8 cellular contexts compared by ENCODE assay signal in the genomic region with DNA sequence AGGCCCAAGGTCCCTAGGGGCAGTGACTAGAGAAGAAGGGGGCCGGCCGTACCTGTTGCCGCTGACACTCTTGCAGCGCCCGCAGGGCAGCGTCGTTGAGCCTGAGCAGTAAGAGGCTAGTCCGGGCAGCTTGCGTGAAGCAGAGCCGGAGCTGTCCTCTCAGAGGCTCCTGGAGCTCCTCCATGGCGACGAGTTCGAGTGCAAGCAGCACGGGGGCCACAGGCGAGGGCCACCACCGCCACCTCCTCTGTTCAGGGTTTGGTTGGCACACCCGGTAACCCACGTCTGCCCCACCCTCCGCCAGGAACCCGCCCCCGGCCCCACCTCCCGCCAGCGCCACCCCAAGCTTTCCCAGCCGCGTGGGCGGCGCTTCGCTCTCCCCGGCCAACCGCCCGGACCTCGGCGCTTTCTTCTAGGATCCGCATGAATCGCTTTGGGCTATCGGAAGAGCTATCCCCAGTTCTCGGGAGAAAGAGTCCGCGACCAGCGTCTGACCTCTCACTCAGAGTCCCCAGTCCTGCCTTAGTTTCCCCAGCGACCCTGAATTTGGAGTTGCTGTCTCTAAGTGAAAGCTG. TPM values are rescaled to one million over a fixed set of nuclear protein-coding genes. Genes with fewer than 3 reads are reported as not detected.
DNase-seq lines count a peak whose midpoint lies in the region; ATAC-seq and TF ChIP-seq lines count a peak whose summit lies in the region.

A gene with protein sequence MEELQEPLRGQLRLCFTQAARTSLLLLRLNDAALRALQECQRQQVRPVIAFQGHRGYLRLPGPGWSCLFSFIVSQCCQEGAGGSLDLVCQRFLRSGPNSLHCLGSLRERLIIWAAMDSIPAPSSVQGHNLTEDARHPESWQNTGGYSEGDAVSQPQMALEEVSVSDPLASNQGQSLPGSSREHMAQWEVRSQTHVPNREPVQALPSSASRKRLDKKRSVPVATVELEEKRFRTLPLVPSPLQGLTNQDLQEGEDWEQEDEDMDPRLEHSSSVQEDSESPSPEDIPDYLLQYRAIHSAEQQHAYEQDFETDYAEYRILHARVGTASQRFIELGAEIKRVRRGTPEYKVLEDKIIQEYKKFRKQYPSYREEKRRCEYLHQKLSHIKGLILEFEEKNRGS (minus strand): TSS at position 249 of the 575 bp plus-strand sequence. CDS start 65 bp downstream, at position 184.

- H3K27me3 ChIP-seq in esophagus (ENCODE audit: control insufficient read depth in 1 of 2, insufficient read depth in 2 of 2, low read length in 2 of 2), result no peaks in the 10 kb centered on the region
- no peaks in the 10 kb centered on the region for H3K27me3 ChIP-seq in naive thymus-derived CD4-positive, alpha-beta T cell (ENCODE audit: control insufficient read depth in 2 of 2, insufficient read depth in 2 of 2, low read length in 2 of 2)

- intact Hi-C loops in CD14-positive monocyte (cut with micrococcal nuclease), result no loop called here
- intact Hi-C loops in naive thymus-derived CD4-positive, alpha-beta T cell (cut with micrococcal nuclease), result loop anchor here (1.0 to 2.0 kb wide), 7 partner anchors 8 to 47 kb away; a partner anchor contains a TSS

- peak within 1 kb of the TSS; percentile 93 to 94 for H3K4me3 Mint-ChIP-seq in CD14-positive monocyte
- peak within 1 kb of the TSS; percentile 89 to 97 (median 94) for H3K4me3 Mint-ChIP-seq in naive thymus-derived CD4-positive, alpha-beta T cell

- 1% methylated on average over 41 of the region's 41 CpGs for WGBS in esophagus, 2 donors

- peak within 1 kb of the TSS; percentile 69 to 75 for H3K4me3 ChIP-seq in esophagus (ENCODE audit: low read depth in 1 of 2, low read length in 2 of 2)
- peak within 1 kb of the TSS; percentile 100 for H3K4me3 ChIP-seq in naive thymus-derived CD4-positive, alpha-beta T cell (ENCODE audit: low read length)

- peak within 1 kb of the TSS; percentile 95 to 97 for H3K27ac ChIP-seq in esophagus (ENCODE audit: low read depth in 2 of 2, low read length in 1 of 2)
- H3K27ac ChIP-seq in naive thymus-derived CD4-positive, alpha-beta T cell (ENCODE audit: low read depth, low read length), result peak within 1 kb of the TSS; percentile 77

- H3K9me3 Mint-ChIP-seq in CD14-positive monocyte, result no peaks in the 10 kb centered on the region
- H3K9me3 Mint-ChIP-seq in naive thymus-derived CD4-positive, alpha-beta T cell, result no peaks in the 10 kb centered on the region

- H3K9me3 ChIP-seq in esophagus (ENCODE audit: control insufficient read depth in 2 of 2, insufficient read depth in 1 of 2, low read depth in 1 of 2, low read length in 1 of 2), result no peaks in the 10 kb centered on the region
- H3K9me3 ChIP-seq in naive thymus-derived CD4-positive, alpha-beta T cell (ENCODE audit: control insufficient read depth in 2 of 3, low read length in 3 of 3), result no peaks in the 10 kb centered on the region

- H3K4me1 Mint-ChIP-seq in CD14-positive monocyte, result peaks cover 23% of the 10 kb centered on the region
- peaks cover 5 to 23% (median 11%) of the 10 kb centered on the region in 7 donors for H3K4me1 Mint-ChIP-seq in naive thymus-derived CD4-positive, alpha-beta T cell

- peaks cover 0 to 11% of the 10 kb centered on the region in 2 donors for H3K4me1 ChIP-seq in esophagus (ENCODE audit: control insufficient read depth in 2 of 2, insufficient read depth in 2 of 2, low read length in 1 of 2)
- peaks cover 0 to 9% of the 10 kb centered on the region in 2 donors for H3K4me1 ChIP-seq in naive thymus-derived CD4-positive, alpha-beta T cell (ENCODE audit: control insufficient read depth in 2 of 2, insufficient read depth in 2 of 2, low read length in 2 of 2)

- H3K27me3 Mint-ChIP-seq in CD14-positive monocyte (ENCODE audit: low read depth in 3 of 3), result peaks cover 0 to 3% (median 2%) of the 10 kb centered on the region in 3 donors
- H3K27me3 Mint-ChIP-seq in naive thymus-derived CD4-positive, alpha-beta T cell, result peaks cover 0 to 13% (median 0%) of the 10 kb centered on the region in 5 donors

- peaks cover 10 to 18% of the 10 kb centered on the region in 2 donors for H3K36me3 Mint-ChIP-seq in CD14-positive monocyte
- H3K36me3 Mint-ChIP-seq in naive thymus-derived CD4-positive, alpha-beta T cell, result peaks cover 0 to 11% (median 6%) of the 10 kb centered on the region in 5 donors

- CTCF ChIA-PET in naive thymus-derived CD4-positive, alpha-beta T cell (lab: Charles Lee), result interaction anchor here (0.7 to 1.7 kb wide), 5 partner anchors 15 to 51 kb away, joined by 3 to 6 read pairs (median 5); a partner anchor contains a TSS

- DNase-seq in CD14-positive monocyte (ENCODE audit: low spot score) (peak; percentile 61), NOMO-1 treated with dmso at 0.1 percent for 144 hours (lab: John Stamatoyannopoulos, UW; ENCODE audit: unreplicated experiment) (peak; percentile 71)
- DNase-seq in activated T-cell treated with anti-CD3 and anti-CD28 coated beads, Interleukin-2, amount 50 U/mL, for 1 hour, result peak; percentile 81
- peak in 8 of 9 donors; percentile 55 to 76 (median 74) for DNase-seq in naive thymus-derived CD4-positive, alpha-beta T cell
- peak; percentile 78 for DNase-seq in stimulated activated naive CD4-positive, alpha-beta T cell treated with Interleukin-2 at 50 U/mL for 16 hours (lab: John Stamatoyannopoulos, UW)

- peak within 1 kb of the TSS; percentile 84 to 95 (median 92) for H3K27ac Mint-ChIP-seq in CD14-positive monocyte
- H3K27ac Mint-ChIP-seq in naive thymus-derived CD4-positive, alpha-beta T cell, result peak within 1 kb of the TSS; percentile 87 to 97 (median 95)

- peak; percentile 42 for ATAC-seq in GM19438 (IDR thresholded peaks at IDR 0.05; ENCODE audit: low read depth, unreplicated experiment)
- peak; percentile 32 for ATAC-seq in HG03571 (IDR thresholded peaks at IDR 0.05; ENCODE audit: unreplicated experiment)
- ATAC-seq in naive thymus-derived CD4-positive, alpha-beta T cell, result peak; percentile 87

- no peak for TF ChIP-seq CTCF in CD14-positive monocyte (IDR thresholded peaks at IDR 0.05)

- no peaks in the 10 kb centered on the region for H3K36me3 ChIP-seq in esophagus (ENCODE audit: control insufficient read depth in 2 of 2, insufficient read depth in 2 of 2, low read length in 1 of 2)
- H3K36me3 ChIP-seq in naive thymus-derived CD4-positive, alpha-beta T cell (ENCODE audit: control insufficient read depth in 2 of 3, insufficient read depth in 3 of 3, low read length in 3 of 3), result peaks cover 0 to 13% (median 1%) of the 10 kb centered on the region in 3 experiments

- POLR2A ChIA-PET in naive thymus-derived CD4-positive, alpha-beta T cell (lab: Charles Lee), result interaction anchor here (0.8 to 4.9 kb wide), 13 partner anchors 10 to 51 kb away, joined by 3 to 28 read pairs (median 7); a partner anchor contains a TSS

RNA-seq across cellular contexts. Expression of the gene that starts here (rescaled TPM):
- polyA plus RNA-seq in CD14-positive monocyte (1 to 10 TPM in 1 of 2 donors, under 1 TPM in 1; 0.29 to 1.2 TPM), esophagus (10 to 100 TPM; 14.5 to 15.5 TPM)
- 1 to 10 TPM; 1.8 to 2.1 (median 1.9) TPM for total RNA-seq in naive thymus-derived CD4-positive, alpha-beta T cell
- polyA plus RNA-seq in naive thymus-derived CD4-positive, alpha-beta T cell, result 1 to 10 TPM; 2.9 to 4.9 TPM

Comparison
In these comparisons a context has a peak if more than half of its experiments do, and no peak if none do; other contexts are left out.
1. Peak in every context shown above with its lines: DNase-seq, ATAC-seq, H3K4me3 ChIP-seq and H3K27ac ChIP-seq.
2. ATAC-seq: peak in every context shown above with its lines; median percentile 87 in naive thymus-derived CD4-positive, alpha-beta T cell; 42 in GM19438; 32 in HG03571.
3. intact Hi-C loops: an anchor here in naive thymus-derived CD4-positive, alpha-beta T cell (1.0 to 2.0 kb wide); none called in CD14-positive monocyte.